In the genomic region with DNA sequence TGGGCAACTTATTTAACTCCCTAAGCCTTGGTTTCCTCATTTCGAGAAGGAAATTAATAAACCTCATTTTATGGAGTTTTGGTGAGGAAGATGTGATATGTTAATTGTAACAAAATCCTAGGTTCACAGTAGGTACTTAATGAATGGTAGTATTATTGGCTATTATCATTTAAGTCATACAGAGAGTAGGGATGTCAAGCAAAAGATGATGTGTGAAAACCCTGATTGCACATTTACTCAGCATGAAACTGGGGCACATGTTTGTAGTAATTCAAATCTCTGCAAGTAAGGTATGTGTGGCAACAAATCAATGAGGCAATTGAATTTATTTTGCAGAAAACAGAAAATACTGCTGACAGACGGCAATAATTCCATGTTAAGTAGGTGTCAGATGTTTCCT, we compare ENCODE assay signal across 7 cellular contexts.
"Had no signal": no experiment of that assay in that cellular context is flagged by ENCODE, and none has a peak within 500 bp of the region (broad histone marks: within the 10 kb centered on the region; RNA-seq: fewer than 3 reads in every experiment).

No MANE protein-coding gene starts in this region.

- DNase-seq: IMR-90, KBM-7, KG1 had no signal

- H3K27ac ChIP-seq: HL-60 had no signal

- ATAC-seq: HepG2, K562 had no signal

- FAIRE-seq: HepG2, HTR-8/SVneo had no signal

- H3K4me3 ChIP-seq: K562 had no signal
